In genomic region chr19:647566-648284, GRCh38 we compare ENCODE assay signal across 28 cellular contexts. TPM values are rescaled to one million over a fixed set of nuclear protein-coding genes. Genes with fewer than 3 reads are reported as not detected.
"Had no signal": no experiment of that assay in that cellular context is flagged by ENCODE, and none has a peak within 500 bp of the region (broad histone marks: within the 10 kb centered on the region; RNA-seq: fewer than 3 reads in every experiment).

No MANE protein-coding gene starts in this region.

- H3K9me3 Mint-ChIP-seq: activated CD4-positive, alpha-beta T cell treated with anti-CD3 and anti-CD28 coated beads, Interleukin-2, amount 10 ng/mL, durations not matched to agents 7 days and 5 days; activated CD8-positive, alpha-beta T cell treated with anti-CD3 and anti-CD28 coated beads for 36 hours; activated T-helper 1 cell treated with anti-CD3 and anti-CD28 coated beads, Interleukin-12 subunit alpha, Interleukin-12 subunit beta, Interleukin-2, Interleukin-4 antibody, amounts not matched to agents 30 ng/mL and 10 ng/mL and 1 ng/mL, durations not matched to agents 14 hours and 24 hours and 36 hours; mesothelial cell of epicardium; naive thymus-derived CD8-positive, alpha-beta T cell; neural progenitor cell had no signal

- H3K4me3 ChIP-seq: adrenal gland, ascending aorta, left lung, lung, neural progenitor cell, prostate gland, stomach, suprapubic skin, transverse colon had no signal

- H3K27me3 ChIP-seq: adrenal gland, ascending aorta, brain microvascular endothelial cell, foreskin keratinocyte, left lung, neural progenitor cell, stomach, suprapubic skin, transverse colon had no signal

- H3K4me1 ChIP-seq: adrenal gland, ascending aorta, foreskin keratinocyte, left lung, neural progenitor cell, prostate gland, stomach, suprapubic skin, transverse colon had no signal

- H3K4me2 ChIP-seq: neural progenitor cell had no signal

- H2AFZ ChIP-seq: neural progenitor cell had no signal

- H3K36me3 Mint-ChIP-seq: activated naive CD8-positive, alpha-beta T cell had no signal

- H3K4me1 Mint-ChIP-seq: activated CD4-positive, alpha-beta T cell treated with anti-CD3 and anti-CD28 coated beads, Interleukin-2, amount 10 ng/mL, durations not matched to agents 7 days and 5 days; mesothelial cell of epicardium; naive thymus-derived CD8-positive, alpha-beta T cell; neural progenitor cell had no signal

- DNase-seq: activated CD4-positive, alpha-beta T cell treated with anti-CD3 and anti-CD28 coated beads, Interleukin-2, amount 10 ng/mL, durations not matched to agents 7 days and 5 days; activated CD8-positive, alpha-beta T cell treated with anti-CD3 and anti-CD28 coated beads for 36 hours; adrenal gland; brain microvascular endothelial cell; central memory CD4-positive, alpha-beta T cell; dermis blood vessel endothelial cell; effector CD8-positive, alpha-beta T cell; foreskin keratinocyte; kidney glomerular epithelial cell; naive thymus-derived CD8-positive, alpha-beta T cell; stimulated activated CD4-positive, alpha-beta T cell treated with anti-CD3 and anti-CD28 coated beads, Interleukin-12 subunit alpha, Interleukin-12 subunit beta, amount 100 ng/mL, for 4 hours; stimulated activated CD4-positive, alpha-beta T cell treated with anti-CD3 and anti-CD28 coated beads, Interleukin-4, amount 100 ng/mL, for 4 hours; stomach; transverse colon had no signal

- H3K27ac Mint-ChIP-seq: activated CD4-positive, alpha-beta T cell treated with anti-CD3 and anti-CD28 coated beads, Interleukin-2, amount 10 ng/mL, durations not matched to agents 7 days and 5 days; activated CD8-positive, alpha-beta T cell treated with anti-CD3 and anti-CD28 coated beads for 36 hours; activated naive CD8-positive, alpha-beta T cell; activated T-helper 1 cell treated with anti-CD3 and anti-CD28 coated beads, Interleukin-12 subunit alpha, Interleukin-12 subunit beta, Interleukin-2, Interleukin-4 antibody, amounts not matched to agents 30 ng/mL and 10 ng/mL and 1 ng/mL, durations not matched to agents 14 hours and 24 hours and 36 hours; mesothelial cell of epicardium; naive thymus-derived CD8-positive, alpha-beta T cell; neural progenitor cell had no signal

- H3K27ac ChIP-seq: adrenal gland, ascending aorta, brain microvascular endothelial cell, foreskin keratinocyte, left lung, neural progenitor cell, prostate gland, stomach, suprapubic skin, transverse colon had no signal

- H3K4me3 Mint-ChIP-seq: activated CD4-positive, alpha-beta T cell treated with anti-CD3 and anti-CD28 coated beads, Interleukin-2, amount 10 ng/mL, durations not matched to agents 7 days and 5 days; activated CD8-positive, alpha-beta T cell treated with anti-CD3 and anti-CD28 coated beads for 36 hours; activated naive CD8-positive, alpha-beta T cell; activated T-helper 1 cell treated with anti-CD3 and anti-CD28 coated beads, Interleukin-12 subunit alpha, Interleukin-12 subunit beta, Interleukin-2, Interleukin-4 antibody, amounts not matched to agents 30 ng/mL and 10 ng/mL and 1 ng/mL, durations not matched to agents 14 hours and 24 hours and 36 hours; mesothelial cell of epicardium; naive thymus-derived CD8-positive, alpha-beta T cell; neural progenitor cell had no signal

- H3K36me3 ChIP-seq: neural progenitor cell had no signal

- FAIRE-seq: urothelium cell line had no signal

- H3K9me3 ChIP-seq: adrenal gland, ascending aorta, left lung, prostate gland, stomach, suprapubic skin, transverse colon had no signal

- H3K27me3 Mint-ChIP-seq: activated CD4-positive, alpha-beta T cell treated with anti-CD3 and anti-CD28 coated beads, Interleukin-2, amount 10 ng/mL, durations not matched to agents 7 days and 5 days; activated CD8-positive, alpha-beta T cell treated with anti-CD3 and anti-CD28 coated beads for 36 hours; activated naive CD8-positive, alpha-beta T cell; naive thymus-derived CD8-positive, alpha-beta T cell had no signal

- H3K9ac ChIP-seq: neural progenitor cell had no signal

- ATAC-seq: activated CD4-positive, CD25-positive, alpha-beta regulatory T cell treated with anti-CD3 and anti-CD28 coated beads, Interleukin-2, amount 50 U/mL, for 24 hours; activated CD8-positive, alpha-beta T cell treated with anti-CD3 and anti-CD28 coated beads for 36 hours; foreskin keratinocyte; left lung; naive thymus-derived CD8-positive, alpha-beta T cell had no signal

RNA-seq across cellular contexts. Expression of gene FGF22, which starts 8.0 kb away (rescaled TPM):
- total RNA-seq: activated T-helper 1 cell treated with anti-CD3 and anti-CD28 coated beads, Interleukin-12 subunit alpha, Interleukin-12 subunit beta, Interleukin-2, Interleukin-4 antibody, amounts not matched to agents 30 ng/mL and 10 ng/mL and 1 ng/mL, durations not matched to agents 14 hours and 24 hours and 36 hours; ascending aorta; dermis blood vessel endothelial cell; foreskin keratinocyte; T-helper 2 cell treated with Interferon-gamma antibody and Interleukin-4, amounts not matched to agents 100 ng/mL and 5 ng/mL, for 36 hours; transverse colon had no signal
- polyA plus RNA-seq: foreskin keratinocyte; naive thymus-derived CD8-positive, alpha-beta T cell had no signal

RNA-seq across cellular contexts. Expression of gene PRSS57, which starts 47.5 kb away (rescaled TPM):
- total RNA-seq: activated CD4-positive, alpha-beta T cell treated with anti-CD3 and anti-CD28 coated beads, Interleukin-2, amount 10 ng/mL, durations not matched to agents 7 days and 5 days; activated CD8-positive, alpha-beta T cell treated with anti-CD3 and anti-CD28 coated beads for 36 hours; activated T-helper 1 cell treated with anti-CD3 and anti-CD28 coated beads, Interleukin-12 subunit alpha, Interleukin-12 subunit beta, Interleukin-2, Interleukin-4 antibody, amounts not matched to agents 30 ng/mL and 10 ng/mL and 1 ng/mL, durations not matched to agents 14 hours and 24 hours and 36 hours; ascending aorta; dermis blood vessel endothelial cell; foreskin keratinocyte; left lung; mesothelial cell of epicardium; naive thymus-derived CD8-positive, alpha-beta T cell; osteocyte; stomach; suprapubic skin; T-helper 2 cell treated with Interferon-gamma antibody and Interleukin-4, amounts not matched to agents 100 ng/mL and 5 ng/mL, for 36 hours; transverse colon had no signal
- polyA plus RNA-seq: esophagus, foreskin keratinocyte, stomach had no signal
